21 cellular contexts compared by ENCODE assay signal in genomic region chr2:130760754-130761751, GRCh38. TPM values are rescaled to one million over a fixed set of nuclear protein-coding genes. Genes with fewer than 3 reads are reported as not detected.
"Had no signal": no experiment of that assay in that cellular context is flagged by ENCODE, and none has a peak within 500 bp of the region (broad histone marks: within the 10 kb centered on the region; RNA-seq: fewer than 3 reads in every experiment).

No MANE protein-coding gene starts in this region.

- ATAC-seq: foreskin keratinocyte; left ventricle myocardium superior; natural killer cell treated with Interleukin-12 subunit alpha and Interleukin-12 subunit beta and Interleukin-15 and Interleukin-18, amount 100 ng/mL, for 72 hours; T-helper 17 cell had no signal

- H3K4me3 ChIP-seq: breast epithelium, hepatocyte, thoracic aorta, upper lobe of left lung had no signal

- DNase-seq: activated CD4-positive, alpha-beta memory T cell treated with anti-CD3 and anti-CD28 coated beads for 36 hours; activated CD4-positive, alpha-beta T cell treated with anti-CD3 and anti-CD28 coated beads for 4 hours; activated CD4-positive, CD25-positive, alpha-beta regulatory T cell; activated naive CD4-positive, alpha-beta T cell treated with Interleukin-2 at 50 U/mL for 16 hours; activated naive CD8-positive, alpha-beta T cell treated with anti-CD3 and anti-CD28 coated beads, Interleukin-2, amount 10 ng/mL, durations not matched to agents 7 days and 5 days; activated T-cell treated with anti-CD3 and anti-CD28 coated beads, Interleukin-2, amount 50 U/mL, for 48 hours; amniotic stem cell; dermis blood vessel endothelial cell; effector CD8-positive, alpha-beta T cell; erythroblast; foreskin keratinocyte; left ventricle myocardium superior; stimulated activated CD4-positive, alpha-beta T cell treated with anti-CD3 and anti-CD28 coated beads, Interleukin-4, amount 100 ng/mL, for 1 hour; stimulated activated naive CD4-positive, alpha-beta T cell treated with Interleukin-2 at 50 U/mL for 16 hours; SW 1271; T-helper 17 cell; upper lobe of left lung had no signal

RNA-seq across cellular contexts. Expression of gene AMER3, which starts 5.7 kb away (rescaled TPM):
- total RNA-seq: activated CD4-positive, alpha-beta memory T cell treated with anti-CD3 and anti-CD28 coated beads for 36 hours; activated naive CD8-positive, alpha-beta T cell treated with anti-CD3 and anti-CD28 coated beads, Interleukin-2, amount 10 ng/mL, durations not matched to agents 7 days and 5 days; breast epithelium; dermis blood vessel endothelial cell; foreskin keratinocyte; left ventricle myocardium superior; natural killer cell treated with Interleukin-12 subunit alpha and Interleukin-12 subunit beta and Interleukin-15 and Interleukin-18, amount 100 ng/mL, for 72 hours; T-helper 17 cell; thoracic aorta; upper lobe of left lung had no signal

RNA-seq across cellular contexts. Expression of gene GPR148, which starts 32.2 kb away (rescaled TPM):
- total RNA-seq: activated CD4-positive, alpha-beta memory T cell treated with anti-CD3 and anti-CD28 coated beads for 36 hours; activated naive CD8-positive, alpha-beta T cell treated with anti-CD3 and anti-CD28 coated beads, Interleukin-2, amount 10 ng/mL, durations not matched to agents 7 days and 5 days; breast epithelium; dermis blood vessel endothelial cell; foreskin keratinocyte; hepatocyte; left ventricle myocardium superior; natural killer cell treated with Interleukin-12 subunit alpha and Interleukin-12 subunit beta and Interleukin-15 and Interleukin-18, amount 100 ng/mL, for 72 hours; T-helper 17 cell; thoracic aorta; upper lobe of left lung had no signal
